Comparison of ENCODE assay signal across 11 cellular contexts in the genomic region with DNA sequence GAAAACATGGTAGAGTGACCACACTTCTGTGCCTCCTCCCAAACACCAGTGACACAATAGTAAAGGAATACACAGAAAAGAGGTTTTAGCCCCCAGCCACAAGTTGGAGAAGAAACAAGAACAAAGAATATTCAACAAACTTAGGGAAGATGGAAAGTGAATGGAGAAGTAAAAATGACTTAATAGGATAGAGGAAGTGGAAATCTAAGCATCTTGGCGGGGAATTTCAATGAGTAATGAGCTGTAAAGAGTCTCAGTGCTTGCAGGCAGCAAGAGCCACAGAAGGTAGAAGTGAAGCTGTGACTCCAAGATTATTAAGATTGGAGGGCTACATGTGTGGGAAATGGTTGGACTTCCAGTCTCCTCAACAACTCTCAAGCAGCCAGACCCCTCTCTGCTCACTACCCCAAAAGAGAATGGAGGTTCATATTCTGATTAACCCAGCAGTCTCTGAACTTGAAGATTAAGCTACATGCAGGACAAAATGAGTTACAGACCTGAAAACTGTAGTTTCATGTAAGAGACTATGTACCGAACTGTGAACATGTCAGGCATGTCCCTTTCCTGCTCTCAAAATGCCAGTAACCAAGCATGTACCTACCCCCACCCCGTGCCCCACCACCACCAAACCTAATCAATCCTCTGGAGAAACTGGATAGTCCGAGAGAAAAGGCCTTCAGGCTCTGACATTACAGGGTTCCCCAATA. TPM values are rescaled to one million over a fixed set of nuclear protein-coding genes. Genes with fewer than 3 reads are reported as not detected.
DNase-seq lines count a peak whose midpoint lies in the region; ATAC-seq and TF ChIP-seq lines count a peak whose summit lies in the region.
"Had no signal": no experiment of that assay in that cellular context is flagged by ENCODE, and none has a peak within 500 bp of the region (broad histone marks: within the 10 kb centered on the region; RNA-seq: fewer than 3 reads in every experiment).

No MANE protein-coding gene starts in this region.

- CTCF ChIA-PET in T-cell (lab: Charles Lee): no interaction called here
- CTCF ChIA-PET in CD8-positive, alpha-beta memory T cell (lab: Charles Lee): interaction anchor here (1.7 kb wide), 1 partner anchor 16 kb away, joined by 5 read pairs; no protein-coding TSS in a partner anchor

- DNase-seq in GM20000 (ENCODE audit: low spot score) (peak; percentile 41), NB4 (ENCODE audit: low read depth) (peak; percentile 76), fibroblast of lung (ENCODE audit: low read depth in 2 of 2) (peak; percentile 49 to 61), T-cell (no peak)
- DNase-seq in CD8-positive, alpha-beta memory T cell: no peak
- DNase-seq: activated naive CD4-positive, alpha-beta T cell; NCI-H1105 had no signal

- no peaks in the 10 kb centered on the region for H4K20me1 ChIP-seq in fibroblast of lung (ENCODE audit: control insufficient read depth, extremely low read depth, insufficient read depth, low read length)

- no peaks in the 10 kb centered on the region for H3K79me2 ChIP-seq in fibroblast of lung (ENCODE audit: control insufficient read depth, insufficient read depth, low read length)

- no peak overlapping the region for H3K4me3 Mint-ChIP-seq in stimulated activated memory B cell treated with anti-CD40 and anti-IgM and Interleukin-4, amounts not matched to agents 10 μg/mL and 1 μg/mL and 100 μg/mL, for 72 hours
- no peak overlapping the region for H3K4me3 Mint-ChIP-seq in T-cell
- no peak overlapping the region for H3K4me3 Mint-ChIP-seq in CD8-positive, alpha-beta memory T cell
- H3K4me3 Mint-ChIP-seq: T-helper 1 cell treated with Interleukin-12 subunit alpha and Interleukin-12 subunit beta and Interleukin-4 antibody, amounts not matched to agents 30 μg/mL and 1 μg/mL, for 36 hours had no signal

- TF ChIP-seq CTCF in GM20000 (IDR thresholded peaks at IDR 0.05; ENCODE audit: extremely low read depth, missing control alignments) (no peak), NB4 (IDR thresholded peaks at IDR 0.05; ENCODE audit: low read depth, low read length) (no peak), fibroblast of lung (conservative IDR thresholded peaks at IDR 0.05 in 1 of 2, IDR thresholded peaks at IDR 0.05 in 1 of 2; ENCODE audit: low read depth in 1 of 2, low read length in 2 of 2) (no peak)

- no peak overlapping the region for H3K27ac Mint-ChIP-seq in stimulated activated memory B cell treated with anti-CD40 and anti-IgM and Interleukin-4, amounts not matched to agents 10 μg/mL and 1 μg/mL and 100 μg/mL, for 72 hours
- H3K27ac Mint-ChIP-seq in T-cell: no peak overlapping the region
- peak overlapping the region in 1 of 8 donors; percentile 32 for H3K27ac Mint-ChIP-seq in CD8-positive, alpha-beta memory T cell
- H3K27ac Mint-ChIP-seq: T-helper 1 cell treated with Interleukin-12 subunit alpha and Interleukin-12 subunit beta and Interleukin-4 antibody, amounts not matched to agents 30 μg/mL and 1 μg/mL, for 36 hours had no signal

- ATAC-seq in stimulated activated memory B cell treated with anti-CD40 and anti-IgM and Interleukin-4, amounts not matched to agents 10 μg/mL and 1 μg/mL and 100 μg/mL, for 72 hours: peak; percentile 68
- ATAC-seq in HG03135 (IDR thresholded peaks at IDR 0.05; ENCODE audit: unreplicated experiment): no peak
- no peak for ATAC-seq in T-cell (replicated peaks in 1 of 4)
- no peak for ATAC-seq in HG02870 (IDR thresholded peaks at IDR 0.05; ENCODE audit: unreplicated experiment)

- peaks cover 22% of the 10 kb centered on the region for H3K4me1 Mint-ChIP-seq in stimulated activated memory B cell treated with anti-CD40 and anti-IgM and Interleukin-4, amounts not matched to agents 10 μg/mL and 1 μg/mL and 100 μg/mL, for 72 hours
- H3K4me1 Mint-ChIP-seq in T-cell: peaks cover 0 to 3% (median 0%) of the 10 kb centered on the region in 3 donors
- peaks cover 0 to 2% (median 0%) of the 10 kb centered on the region in 3 donors for H3K4me1 Mint-ChIP-seq in CD8-positive, alpha-beta memory T cell

- peak overlapping the region; percentile 25 for H3K4me2 ChIP-seq in fibroblast of lung (ENCODE audit: extremely low read depth, insufficient read depth, low read length)

- H3K9me3 Mint-ChIP-seq in stimulated activated memory B cell treated with anti-CD40 and anti-IgM and Interleukin-4, amounts not matched to agents 10 μg/mL and 1 μg/mL and 100 μg/mL, for 72 hours: no peaks in the 10 kb centered on the region
- peaks cover 0 to 3% (median 0%) of the 10 kb centered on the region in 3 donors for H3K9me3 Mint-ChIP-seq in T-cell
- no peaks in the 10 kb centered on the region for H3K9me3 Mint-ChIP-seq in CD8-positive, alpha-beta memory T cell
- H3K9me3 Mint-ChIP-seq: T-helper 1 cell treated with Interleukin-12 subunit alpha and Interleukin-12 subunit beta and Interleukin-4 antibody, amounts not matched to agents 30 μg/mL and 1 μg/mL, for 36 hours had no signal

- H3K36me3 Mint-ChIP-seq in stimulated activated memory B cell treated with anti-CD40 and anti-IgM and Interleukin-4, amounts not matched to agents 10 μg/mL and 1 μg/mL and 100 μg/mL, for 72 hours: no peaks in the 10 kb centered on the region
- no peaks in the 10 kb centered on the region for H3K36me3 Mint-ChIP-seq in T-cell
- peaks cover 0 to 2% (median 0%) of the 10 kb centered on the region in 3 donors for H3K36me3 Mint-ChIP-seq in CD8-positive, alpha-beta memory T cell

- no peak overlapping the region for H3K9ac ChIP-seq in fibroblast of lung (ENCODE audit: insufficient read depth, low read length)

- H2AFZ ChIP-seq in fibroblast of lung (ENCODE audit: low read length): no peak overlapping the region

- H3K27me3 Mint-ChIP-seq in stimulated activated memory B cell treated with anti-CD40 and anti-IgM and Interleukin-4, amounts not matched to agents 10 μg/mL and 1 μg/mL and 100 μg/mL, for 72 hours: peaks cover 65% of the 10 kb centered on the region
- peaks cover 0 to 5% of the 10 kb centered on the region in 2 donors for H3K27me3 Mint-ChIP-seq in T-cell
- H3K27me3 Mint-ChIP-seq in CD8-positive, alpha-beta memory T cell: peaks cover 0 to 1% of the 10 kb centered on the region in 2 donors

- POLR2A ChIA-PET in T-cell (lab: Charles Lee): interaction anchor here in 1 of 2 donors (0.7 kb wide), 1 partner anchor 309 kb away, joined by 7 read pairs; no protein-coding TSS in a partner anchor
- POLR2A ChIA-PET in CD8-positive, alpha-beta memory T cell (lab: Charles Lee): interaction anchor here (1.1 kb wide), 1 partner anchor 24 kb away, joined by 5 read pairs; no protein-coding TSS in a partner anchor

- H3K9me3 ChIP-seq in fibroblast of lung (ENCODE audit: control insufficient read depth, insufficient read depth, low read depth, low read length): no peaks in the 10 kb centered on the region
- H3K9me3 ChIP-seq in CD8-positive, alpha-beta memory T cell (ENCODE audit: low read length): no peaks in the 10 kb centered on the region

- H3K27me3 ChIP-seq in fibroblast of lung (ENCODE audit: control insufficient read depth, insufficient read depth, low read length): no peaks in the 10 kb centered on the region
- no peaks in the 10 kb centered on the region for H3K27me3 ChIP-seq in CD8-positive, alpha-beta memory T cell (ENCODE audit: insufficient read depth, low read length, poor library complexity, severe bottlenecking)

- no peak overlapping the region for H3K27ac ChIP-seq in fibroblast of lung (ENCODE audit: insufficient read depth, low read length)
- no peak overlapping the region for H3K27ac ChIP-seq in CD8-positive, alpha-beta memory T cell (ENCODE audit: low read depth, low read length)

- no peak for TF ChIP-seq POLR2A in NB4 (IDR thresholded peaks at IDR 0.05; ENCODE audit: extremely low read depth, insufficient read length)

- no peaks in the 10 kb centered on the region for H3K36me3 ChIP-seq in fibroblast of lung (ENCODE audit: control insufficient read depth, insufficient read depth, low read length)
- no peaks in the 10 kb centered on the region for H3K36me3 ChIP-seq in CD8-positive, alpha-beta memory T cell (ENCODE audit: insufficient read depth, low read length)

- peaks cover 3% of the 10 kb centered on the region for H3K4me1 ChIP-seq in fibroblast of lung (ENCODE audit: control insufficient read depth, extremely low read depth, insufficient read depth, low read length)
- no peaks in the 10 kb centered on the region for H3K4me1 ChIP-seq in CD8-positive, alpha-beta memory T cell (ENCODE audit: insufficient read depth, low read length)

- H3K4me3 ChIP-seq in NB4 (ENCODE audit: low read depth, low read length) (no peak overlapping the region), fibroblast of lung (replicated peaks in 1 of 4; ENCODE audit: control extremely low read depth in 1 of 4, insufficient read depth in 1 of 4, low read depth in 3 of 4, low read length in 4 of 4) (no peak overlapping the region)
- no peak overlapping the region for H3K4me3 ChIP-seq in CD8-positive, alpha-beta memory T cell (ENCODE audit: low read length)

RNA-seq across cellular contexts. Expression of a gene that starts 16.9 kb away (rescaled TPM):
- 48.3 and 51.4 TPM in 2 replicates for total RNA-seq in fibroblast of lung
- 33.0 and 36.4 TPM in 2 replicates for polyA plus RNA-seq in fibroblast of lung
- polyA plus RNA-seq in fibroblast of lung (2012): 39.9 and 42.8 TPM in 2 replicates
- 2.6 and 7.5 TPM in 2 replicates for polyA minus RNA-seq in fibroblast of lung (ENCODE audit: low replicate concordance)
- total RNA-seq in T-cell: 10 to 100 TPM; 28.1 to 69.0 (median 35.2) TPM
- 10 to 100 TPM; 77.4 to 80.8 TPM for total RNA-seq in CD8-positive, alpha-beta memory T cell
- polyA plus RNA-seq in CD8-positive, alpha-beta memory T cell: 65.4 TPM

RNA-seq across cellular contexts. Expression of a gene that starts 46.3 kb away (rescaled TPM):
- total RNA-seq in fibroblast of lung (39.5 and 51.4 TPM in 2 replicates), T-cell (10 to 100 TPM; 14.3 to 29.4 (median 17.3) TPM)
- 14.7 and 28.4 TPM in 2 replicates for polyA plus RNA-seq in fibroblast of lung
- polyA plus RNA-seq in fibroblast of lung (2012): 9.5 and 20.9 TPM in 2 replicates
- polyA minus RNA-seq in fibroblast of lung (ENCODE audit: low replicate concordance): 7.5 and 11.1 TPM in 2 replicates
- total RNA-seq in CD8-positive, alpha-beta memory T cell: 100 to 1,000 TPM; 107 to 109 TPM
- polyA plus RNA-seq in CD8-positive, alpha-beta memory T cell: 51.4 TPM

Comparison
In these comparisons a context has a peak if more than half of its experiments do, and no peak if none do; other contexts are left out.
1. DNase-seq: peak in GM20000 (single experiment), NB4 (single experiment) and fibroblast of lung (2 of 2); none in T-cell (0 of 34) and CD8-positive, alpha-beta memory T cell (0 of 5).